Comparison of ENCODE assay signal across 18 cellular contexts in the genomic region with DNA sequence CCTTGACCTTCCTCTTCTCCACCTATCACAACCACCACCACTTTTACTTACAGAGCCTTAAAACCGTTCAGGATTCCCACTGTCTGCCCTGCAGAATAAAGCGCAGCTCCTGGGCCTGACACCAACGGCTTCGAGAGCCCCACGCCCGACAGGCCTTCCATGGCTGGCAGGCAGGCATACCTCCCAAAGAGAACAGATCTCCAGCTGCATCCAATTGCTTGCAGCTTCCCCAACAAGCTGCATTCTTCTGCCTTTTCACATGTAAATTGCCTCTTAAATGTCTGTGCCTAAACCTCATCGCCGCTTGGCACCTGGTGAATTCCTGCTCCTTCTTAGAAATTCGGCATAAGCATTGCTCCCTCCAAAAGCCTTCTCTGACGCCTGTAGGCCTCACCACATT. TPM values are rescaled to one million over a fixed set of nuclear protein-coding genes. Genes with fewer than 3 reads are reported as not detected.
DNase-seq lines count a peak whose midpoint lies in the region; ATAC-seq, FAIRE-seq and TF ChIP-seq lines count a peak whose summit lies in the region.
"Had no signal": no experiment of that assay in that cellular context is flagged by ENCODE, and none has a peak within 500 bp of the region (broad histone marks: within the 10 kb centered on the region; RNA-seq: fewer than 3 reads in every experiment).

No MANE protein-coding gene starts in this region.

- FAIRE-seq in H1 (lab: Jason Lieb, UNC) (peak; percentile 100), GM12891 (lab: Jason Lieb, UNC) (no peak)
- FAIRE-seq: GM18507 had no signal

- no peak overlapping the region for H2AK5ac ChIP-seq in H1 (ENCODE audit: low read depth, low read length)

- no peaks in the 10 kb centered on the region for H3K23me2 ChIP-seq in H1 (ENCODE audit: low read depth, low read length)

- H3K27me3 ChIP-seq in HUES64 (ENCODE audit: insufficient read depth, low read length) (no peaks in the 10 kb centered on the region), H1 (replicated peaks in 1 of 4; ENCODE audit: control insufficient read depth in 3 of 4, extremely low read depth in 1 of 4, insufficient read depth in 3 of 4, low read length in 3 of 4) (no peaks in the 10 kb centered on the region)
- H3K27me3 ChIP-seq: BLaER1 had no signal

- H3K4me1 Mint-ChIP-seq in Calu3 (ENCODE audit: low read depth, unreplicated experiment) = no peaks in the 10 kb centered on the region

- peak overlapping the region; percentile 41; the same call in 1 of the 2 replicates for H2BK12ac ChIP-seq in H1 (ENCODE audit: low read depth, low read length)

- peak overlapping the region; percentile 22 for H4K91ac ChIP-seq in H1 (replicated peaks; ENCODE audit: insufficient read length, low read length)

- H2BK5ac ChIP-seq in H1 (ENCODE audit: low read depth, low read length) = peak overlapping the region; percentile 73; the same call in 1 of the 2 replicates

- peak overlapping the region; percentile 23 to 30; a peak in 3 of 4 replicates for H3K4me2 ChIP-seq in H1 (ENCODE audit: insufficient read depth in 1 of 2, low read depth in 2 of 2, low read length in 2 of 2)
- H3K4me2 ChIP-seq: BLaER1, KMS-11 had no signal

- 19% methylated on average over 10 of the region's 10 CpGs for WGBS in HUES64
- 17% methylated on average over 10 of the region's 10 CpGs; no CpG with 5 or more reads in 1 of the 2 experiments for WGBS in H1 (ENCODE audit: extremely low coverage in 1 of 2, insufficient coverage in 1 of 2, insufficient read length in 1 of 2, insufficient replicate concordance in 2 of 2, low coverage in 1 of 2, low lambda C conversion rate in 2 of 2, missing lambda C conversion rate in 1 of 2), 2 experiments

- peak overlapping the region; percentile 46 for H3K9ac ChIP-seq in HUES64 (ENCODE audit: low read depth, low read length)
- no peak overlapping the region; a peak in 1 of 7 replicates for H3K9ac ChIP-seq in H1 (replicated peaks in 1 of 4; ENCODE audit: extremely low read depth in 1 of 4, low read depth in 3 of 4, low read length in 3 of 4)
- H3K9ac ChIP-seq: BLaER1, KMS-11 had no signal

- no peaks in the 10 kb centered on the region for H3K27me3 Mint-ChIP-seq in Calu3 (ENCODE audit: unreplicated experiment)

- no peak overlapping the region for H3K23ac ChIP-seq in H1 (ENCODE audit: insufficient read length)

- H3K56ac ChIP-seq in H1 (replicated peaks; ENCODE audit: insufficient read length, low read depth, low read length) = no peak overlapping the region

- H3K4me1 ChIP-seq in HUES64 (ENCODE audit: insufficient read depth, low read length) (peaks cover 12% of the 10 kb centered on the region), H1 (replicated peaks in 1 of 4; ENCODE audit: control insufficient read depth in 3 of 4, insufficient read depth in 4 of 4, low read length in 3 of 4) (peaks cover 1 to 7% (median 3%) of the 10 kb centered on the region in 4 experiments; a peak in 4 of 7 replicates)
- H3K4me1 ChIP-seq: BLaER1 had no signal

- H3K36me3 ChIP-seq in HUES64 (ENCODE audit: insufficient read depth, low read length) (no peaks in the 10 kb centered on the region), H1 (ENCODE audit: control insufficient read depth in 2 of 4, insufficient read depth in 4 of 4, low read length in 3 of 4) (no peaks in the 10 kb centered on the region)
- H3K36me3 ChIP-seq: BLaER1 had no signal

- DNase-seq in H1 (ENCODE audit: low read depth in 1 of 2, low spot score in 2 of 2) = peak; percentile 72 to 86
- peak; percentile 78 for DNase-seq in iPS-NIHi11 (ENCODE audit: low spot score)
- no peak for DNase-seq in GM12891 (ENCODE audit: insufficient read length, low spot score)
- DNase-seq in Calu3 = no peak
- no peak for DNase-seq in GF-D8 (lab: John Stamatoyannopoulos, UW)
- DNase-seq: NCI-H1092, NCI-H187, NCI-H82, SIG-M5 had no signal

- intact Hi-C loops in Calu3 (cut with micrococcal nuclease; ENCODE audit: unreplicated experiment) = no loop called here

- peak overlapping the region; percentile 71 for H3K18ac ChIP-seq in H1 (ENCODE audit: extremely low read depth, low read length)

- H3K27ac Mint-ChIP-seq in Calu3 (ENCODE audit: unreplicated experiment) = no peak overlapping the region

- peaks cover 4% of the 10 kb centered on the region for H3K9me3 Mint-ChIP-seq in Calu3 (ENCODE audit: low read depth, unreplicated experiment)

- H3K27ac ChIP-seq in HUES64 (ENCODE audit: low read depth, low read length) = peak overlapping the region; percentile 85
- peak overlapping the region; percentile 74; the same call in 1 of the 2 replicates for H3K27ac ChIP-seq in H1 (ENCODE audit: low read depth, low read length)
- H3K27ac ChIP-seq: BLaER1, KMS-11 had no signal

- no peaks in the 10 kb centered on the region for H3K79me1 ChIP-seq in H1 (ENCODE audit: low read depth, low read length)

- H2AFZ ChIP-seq in H1 (ENCODE audit: low read length) = 0 out of 2 replicates have a peak overlapping the region, but pooled peaks have one; percentile 47

- H3K36me3 Mint-ChIP-seq in Calu3 (ENCODE audit: insufficient read depth, unreplicated experiment) = peaks cover 3% of the 10 kb centered on the region

- H3K9me3 ChIP-seq in HUES64 (ENCODE audit: insufficient read depth, low read depth, low read length) = peaks cover 21% of the 10 kb centered on the region
- 0 out of 4 replicates have a peak, but pooled peaks cover 0 to 6% of the 10 kb centered on the region in 2 experiments for H3K9me3 ChIP-seq in H1 (ENCODE audit: insufficient read depth in 2 of 2, low read depth in 1 of 2, low read length in 1 of 2)

- peak overlapping the region; percentile 67; the same call in 1 of the 2 replicates for H2BK20ac ChIP-seq in H1 (ENCODE audit: low read length)

- 0 out of 4 replicates have a peak, but pooled peaks have one; percentile 2 to 13 for TF ChIP-seq RAD21 in H1 (IDR thresholded peaks at IDR 0.05 in 1 of 2, conservative IDR thresholded peaks at IDR 0.05 in 1 of 2; ENCODE audit: low read depth in 2 of 2, low read length in 2 of 2)

- no peak overlapping the region for H3K4me3 Mint-ChIP-seq in Calu3 (ENCODE audit: low read depth, unreplicated experiment)

- no peak overlapping the region for H2BK15ac ChIP-seq in H1 (ENCODE audit: low read length)

- TF ChIP-seq POLR2A in H1 (IDR thresholded peaks at IDR 0.05; ENCODE audit: control extremely low read depth in 1 of 2, low read depth in 2 of 2, low read length in 2 of 2) (peak in 1 of 2 experiments; percentile 18; a peak in 1 of 3 replicates), GM12891 (IDR thresholded peaks at IDR 0.05; ENCODE audit: low read depth, low read length) (no peak)

- BruUV-seq in Calu3 (replicated peaks; lab: Mats Ljungman, UMichigan) = no TSS peak

- TF ChIP-seq EP300 in H1 (IDR thresholded peaks at IDR 0.05; ENCODE audit: borderline replicate concordance in 1 of 2, low read depth in 2 of 2, low read length in 2 of 2) = peak in 1 of 2 experiments; percentile 78; a peak in 1 of 3 replicates

- no peak overlapping the region for H4K8ac ChIP-seq in H1 (ENCODE audit: extremely low read depth, insufficient read depth, low read length)

- H4K5ac ChIP-seq in H1 (ENCODE audit: insufficient read length, low read depth, low read length) = peak overlapping the region; percentile 75

- H3K4me3 ChIP-seq in HUES64 (ENCODE audit: low read length) (no peak overlapping the region), H1 (ENCODE audit: extremely low read depth in 1 of 4, insufficient read depth in 2 of 4, low read depth in 3 of 4, low read length in 4 of 4) (no peak overlapping the region; a peak in 1 of 8 replicates)
- H3K4me3 ChIP-seq: BLaER1 had no signal

- H4K20me1 ChIP-seq in H1 (replicated peaks in 1 of 2; ENCODE audit: control insufficient read depth in 1 of 2, insufficient read depth in 2 of 2, low read length in 2 of 2) = no peaks in the 10 kb centered on the region
- H4K20me1 ChIP-seq: BLaER1 had no signal

- CTCF ChIA-PET in H1 (lab: Charles Lee; ENCODE audit: partially characterized antibody) = interaction anchor here (1.4 kb wide), 1 partner anchor 62 kb away, joined by 5 read pairs; no protein-coding TSS in a partner anchor
- CTCF ChIA-PET in Calu3 (lab: Charles Lee) = interaction anchor here (0.6 kb wide), 1 partner anchor 143 kb away, joined by 6 read pairs; no protein-coding TSS in a partner anchor

- ATAC-seq in GM21367 (IDR thresholded peaks at IDR 0.05; ENCODE audit: unreplicated experiment) = no peak

- H3K4ac ChIP-seq in H1 (replicated peaks; ENCODE audit: insufficient read length, low read depth, low read length) = no peak overlapping the region

- H3K14ac ChIP-seq in H1 (ENCODE audit: insufficient read length) = no peak overlapping the region

- POLR2A ChIA-PET in H1 (lab: Charles Lee; ENCODE audit: partially characterized antibody) = interaction anchor here (0.9 to 1.9 kb wide), 2 partner anchors 9 to 152 kb away, joined by 3 to 6 read pairs; no protein-coding TSS in a partner anchor

- TF ChIP-seq CTCF in H1 (IDR thresholded peaks at IDR 0.05; ENCODE audit: control extremely low read depth in 1 of 3, insufficient read depth in 1 of 3, low read depth in 1 of 3, low read length in 3 of 3) (no peak), Calu3 (IDR thresholded peaks at IDR 0.05; ENCODE audit: unreplicated experiment) (no peak)

- H3K79me2 ChIP-seq in H1 (ENCODE audit: control insufficient read depth in 1 of 2, insufficient read depth in 2 of 2, low read length in 2 of 2) = no peaks in the 10 kb centered on the region; a peak in 1 of 4 replicates

- H2BK120ac ChIP-seq in H1 (replicated peaks; ENCODE audit: low read depth, low read length) = no peak overlapping the region

TF ChIP-seq in H1, 55 proteins besides CTCF, POLR2A, EP300 and RAD21 (continues in another document):
- no peak for TF ChIP-seq GTF2F1 (IDR thresholded peaks at IDR 0.05; ENCODE audit: borderline replicate concordance, low read depth, low read length)
- TF ChIP-seq NANOG (IDR thresholded peaks at IDR 0.05; ENCODE audit: insufficient read depth, low read depth, low read length, poor library complexity, severe bottlenecking) = peak; percentile 83

TF ChIP-seq in GM12891, 5 proteins besides CTCF, POLR2A, EP300 and RAD21 (continues in another document):
- TF ChIP-seq PAX5 (IDR thresholded peaks at IDR 0.05; ENCODE audit: insufficient read depth, low read length, severe bottlenecking) = no peak
- no peak for TF ChIP-seq TAF1 (IDR thresholded peaks at IDR 0.05; ENCODE audit: low read depth, low read length)
- TF ChIP-seq POU2F2 (IDR thresholded peaks at IDR 0.05; ENCODE audit: low read depth, low read length) = no peak
- no peak for TF ChIP-seq POLR2AphosphoS5 (IDR thresholded peaks at IDR 0.05; ENCODE audit: low read depth, low read length)

RNA-seq across cellular contexts. Expression of gene FAM124B, which starts 31.5 kb away (rescaled TPM):
- 1.4 TPM for polyA plus RNA-seq in HUES64 (2013, experiment 1 of 2)
- 1.1 TPM for polyA plus RNA-seq in HUES64 (2013, experiment 2 of 2)
- total RNA-seq in H1 (2021; fragmentation: NEBNext Ultra II Directional; extraction: Animal tissue kit (Norgen Biotek cat#: 25700)) = 2.0 and 2.6 TPM in 2 replicates
- polyA plus RNA-seq in H1 (2011; rRNA removed) = 2.1 TPM in 2 replicates
- polyA plus RNA-seq in H1 (2011; cell fraction: cytosol; rRNA removed) = 2.6 TPM
- polyA plus RNA-seq in H1 (2011; cell fraction: nucleus; rRNA removed) = 5.7 TPM
- 1.5 to 2.3 TPM (median 1.6 TPM) in 4 replicates for polyA plus RNA-seq in H1 (2012, experiment 1 of 2)
- polyA plus RNA-seq in H1 (2012, experiment 2 of 2) = 0.70 TPM
- polyA plus RNA-seq in H1 (2013, experiment 1 of 2) = 1.9 TPM
- polyA plus RNA-seq in H1 (2013, experiment 2 of 2) = 1.7 TPM
- polyA minus RNA-seq in H1 (2011; rRNA and poly(A)+ RNA removed) = 2.0 and 3.2 TPM in 2 replicates
- polyA minus RNA-seq in H1 (2011; cell fraction: cytosol; rRNA and poly(A)+ RNA removed) = 1.4 TPM
- polyA minus RNA-seq in H1 (2011; cell fraction: nucleus; rRNA and poly(A)+ RNA removed) = 4.3 TPM
- not detected for polyA plus RNA-seq in GM12891 (2012; ENCODE audit: low read depth, missing spikeins)
- total RNA-seq in Calu3 (2022) = not detected in 2 replicates
- total RNA-seq: HT1080, MCF 10A, NCI-H460 had no signal
- polyA plus RNA-seq: AG04450 had no signal

Comparison
In these comparisons a context has a peak if more than half of its experiments do, and no peak if none do; other contexts are left out.
1. DNase-seq: peak in H1 (2 of 2) and iPS-NIHi11 (single experiment); none in GM12891 (single experiment), Calu3 (single experiment) and GF-D8 (single experiment).